Comparison of ENCODE assay signal across 15 cellular contexts in the genomic region with DNA sequence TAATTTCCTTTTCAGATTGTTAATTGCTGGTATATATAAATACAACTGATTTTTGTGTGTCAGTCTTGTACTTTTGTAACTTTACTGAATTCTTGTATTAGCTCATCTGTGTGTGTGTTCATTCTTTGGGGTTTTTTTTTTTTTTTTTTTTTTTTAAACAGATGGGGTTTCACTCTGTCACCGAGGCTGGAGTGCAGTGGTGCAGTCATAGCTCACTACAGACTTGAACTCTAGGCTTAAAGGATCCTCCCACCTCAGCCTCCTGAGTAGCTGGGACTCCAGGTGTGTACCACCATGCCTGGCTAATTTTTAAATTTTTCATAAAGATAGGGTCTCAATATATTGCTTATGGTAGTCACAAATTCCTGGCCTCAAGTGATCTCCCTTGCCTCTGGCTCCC.
DNase-seq lines count a peak whose midpoint lies in the region; ATAC-seq and TF ChIP-seq lines count a peak whose summit lies in the region.
"Had no signal": no experiment of that assay in that cellular context is flagged by ENCODE, and none has a peak within 500 bp of the region (broad histone marks: within the 10 kb centered on the region; RNA-seq: fewer than 3 reads in every experiment).

No MANE protein-coding gene starts in this region.

- H3K36me3 Mint-ChIP-seq in activated T-cell treated with anti-CD3 and anti-CD28 coated beads, Interleukin-2, amount 50 U/mL, for 72 hours (ENCODE audit: insufficient read depth in 2 of 2) = peaks cover 7 to 24% of the 10 kb centered on the region in 2 donors
- H3K36me3 Mint-ChIP-seq in CD8-positive, alpha-beta memory T cell = peaks cover 7 to 48% (median 7%) of the 10 kb centered on the region in 3 donors
- H3K36me3 Mint-ChIP-seq in T-helper 17 cell (ENCODE audit: low read depth) = peaks cover 11% of the 10 kb centered on the region

- H3K27me3 ChIP-seq in CD8-positive, alpha-beta memory T cell (ENCODE audit: insufficient read depth, low read length, poor library complexity, severe bottlenecking) = no peaks in the 10 kb centered on the region
- H3K27me3 ChIP-seq in gastrocnemius medialis = no peaks in the 10 kb centered on the region

- no peak overlapping the region for H3K27ac ChIP-seq in CD8-positive, alpha-beta memory T cell (ENCODE audit: low read depth, low read length)
- peak overlapping the region; percentile 70 to 83 (median 78) for H3K27ac ChIP-seq in gastrocnemius medialis

- peak; percentile 25 to 64 for ATAC-seq in activated T-cell treated with anti-CD3 and anti-CD28 coated beads, Interleukin-2, amount 50 U/mL, for 72 hours (replicated peaks in 1 of 2)
- ATAC-seq in T-helper 17 cell (peak; percentile 27), gastrocnemius medialis (no peak)
- ATAC-seq: HepG2 had no signal

- POLR2A ChIA-PET in CD8-positive, alpha-beta memory T cell (lab: Charles Lee) = interaction anchor here (0.7 kb wide), 2 partner anchors 43 to 62 kb away, joined by 4 read pairs; no protein-coding TSS in a partner anchor

- peak overlapping the region; percentile 79 for H3K27ac Mint-ChIP-seq in activated T-cell treated with anti-CD3 and anti-CD28 coated beads, Interleukin-2, amount 50 U/mL, for 72 hours
- peak overlapping the region; percentile 7 to 75 (median 55) for H3K27ac Mint-ChIP-seq in CD8-positive, alpha-beta memory T cell
- peak overlapping the region; percentile 81 for H3K27ac Mint-ChIP-seq in T-helper 17 cell
- H3K27ac Mint-ChIP-seq: H9 had no signal

- intact Hi-C loops in gastrocnemius medialis (cut with DNase I; ENCODE audit: low total_unique reads) = no loop called here

- TF ChIP-seq POLR2A in gastrocnemius medialis (IDR thresholded peaks at IDR 0.05) = no peak

- peak overlapping the region in 1 of 2 donors; percentile 47 for H3K4me3 Mint-ChIP-seq in activated T-cell treated with anti-CD3 and anti-CD28 coated beads, Interleukin-2, amount 50 U/mL, for 72 hours
- H3K4me3 Mint-ChIP-seq in CD8-positive, alpha-beta memory T cell = peak overlapping the region in 3 of 7 donors; percentile 18 to 53 (median 23)
- H3K4me3 Mint-ChIP-seq in T-helper 17 cell = no peak overlapping the region
- H3K4me3 Mint-ChIP-seq: H9 had no signal

- peaks cover 2 to 5% of the 10 kb centered on the region in 2 donors for H3K9me3 Mint-ChIP-seq in activated T-cell treated with anti-CD3 and anti-CD28 coated beads, Interleukin-2, amount 50 U/mL, for 72 hours
- H3K9me3 Mint-ChIP-seq in CD8-positive, alpha-beta memory T cell = peaks cover 4 to 11% (median 5%) of the 10 kb centered on the region in 5 donors
- H3K9me3 Mint-ChIP-seq: H9 had no signal

- in situ Hi-C loops in gastrocnemius medialis (cut with MboI; ENCODE audit: low sequenced_read_pairs in 4 of 4) = loop anchor here in 1 of 4 donors (5.0 kb wide), 1 partner anchor 127 kb away; the partner anchor contains the start of gene RAD52

- CTCF ChIA-PET in CD8-positive, alpha-beta memory T cell (lab: Charles Lee) = interaction anchor here (1.1 kb wide), 1 partner anchor 297 kb away, joined by 3 read pairs; no protein-coding TSS in a partner anchor

- no peak overlapping the region for H3K4me3 ChIP-seq in CD8-positive, alpha-beta memory T cell (ENCODE audit: low read length)
- no peak overlapping the region for H3K4me3 ChIP-seq in gastrocnemius medialis
- H3K4me3 ChIP-seq in foreskin fibroblast (ENCODE audit: low read depth in 1 of 2, low read length in 2 of 2) = no peak overlapping the region

- H3K4me1 Mint-ChIP-seq in activated T-cell treated with anti-CD3 and anti-CD28 coated beads, Interleukin-2, amount 50 U/mL, for 72 hours (ENCODE audit: low read depth) = peaks cover 57% of the 10 kb centered on the region
- H3K4me1 Mint-ChIP-seq in CD8-positive, alpha-beta memory T cell = peaks cover 59 to 74% (median 72%) of the 10 kb centered on the region in 3 donors
- peaks cover 36% of the 10 kb centered on the region for H3K4me1 Mint-ChIP-seq in T-helper 17 cell

- H3K36me3 ChIP-seq in CD8-positive, alpha-beta memory T cell (ENCODE audit: insufficient read depth, low read length) = peaks cover 5% of the 10 kb centered on the region
- H3K36me3 ChIP-seq in gastrocnemius medialis = peaks cover 0 to 7% of the 10 kb centered on the region in 2 donors

- no peak for DNase-seq in activated T-cell treated with anti-CD3 and anti-CD28 coated beads, Interleukin-2, amount 50 U/mL, for 72 hours
- DNase-seq in activated T-cell treated with anti-CD3 and anti-CD28 coated beads, Interleukin-2, amount 50 U/mL, for 1 hour = no peak
- DNase-seq in CD8-positive, alpha-beta memory T cell = no peak
- DNase-seq in T-helper 17 cell = no peak
- no peak for DNase-seq in gastrocnemius medialis
- DNase-seq in foreskin fibroblast = no peak
- no peak for DNase-seq in anterior cingulate cortex (lab: John Stamatoyannopoulos, UW)
- DNase-seq: ACHN, DMS 273 treated with DMSO at 0.1 percent for 48 hours, H9, NCI-H1417, NCI-H1930, NCI-H510A treated with DMSO at 0.1 percent for 48 hours, SHP77 had no signal

- H3K27me3 Mint-ChIP-seq in activated T-cell treated with anti-CD3 and anti-CD28 coated beads, Interleukin-2, amount 50 U/mL, for 72 hours (ENCODE audit: low read depth) = no peaks in the 10 kb centered on the region
- H3K27me3 Mint-ChIP-seq in CD8-positive, alpha-beta memory T cell = no peaks in the 10 kb centered on the region
- no peaks in the 10 kb centered on the region for H3K27me3 Mint-ChIP-seq in T-helper 17 cell

- peaks cover 15% of the 10 kb centered on the region for H3K4me1 ChIP-seq in CD8-positive, alpha-beta memory T cell (ENCODE audit: insufficient read depth, low read length)
- peaks cover 25 to 48% of the 10 kb centered on the region in 2 donors for H3K4me1 ChIP-seq in gastrocnemius medialis

- no peak for TF ChIP-seq CTCF in gastrocnemius medialis (IDR thresholded peaks at IDR 0.05 in 4 of 5, conservative IDR thresholded peaks at IDR 0.05 in 1 of 5)
- TF ChIP-seq CTCF in foreskin fibroblast (IDR thresholded peaks at IDR 0.05; ENCODE audit: low read depth, low read length) = no peak

- no peaks in the 10 kb centered on the region for H3K9me3 ChIP-seq in CD8-positive, alpha-beta memory T cell (ENCODE audit: low read length)
- no peaks in the 10 kb centered on the region for H3K9me3 ChIP-seq in T-helper 17 cell (ENCODE audit: control insufficient read depth, low read length, poor library complexity, severe bottlenecking)
- H3K9me3 ChIP-seq in gastrocnemius medialis = no peaks in the 10 kb centered on the region

Comparison
In these comparisons a context has a peak if more than half of its experiments do, and no peak if none do; other contexts are left out.
1. ATAC-seq: peak in activated T-cell treated with anti-CD3 and anti-CD28 coated beads, Interleukin-2, amount 50 U/mL, for 72 hours (2 of 2) and T-helper 17 cell (single experiment); none in gastrocnemius medialis (0 of 2).
2. Peak in every context shown above with its lines, with median percentiles within 50 percentile points of each other: H3K27ac Mint-ChIP-seq.